Comparison of ENCODE assay signal across 20 cellular contexts in genomic region chr2:226716126-226716525, GRCh38.
A peak's percentile ranks its signal among the peaks of the same experiment; 100 is the strongest.
DNase-seq lines count a peak whose midpoint lies in the region; ATAC-seq lines count a peak whose summit lies in the region.
"Had no signal": no experiment of that assay in that cellular context is flagged by ENCODE, and none has a peak within 500 bp of the region (broad histone marks: within the 10 kb centered on the region; RNA-seq: fewer than 3 reads in every experiment).

No MANE protein-coding gene starts in this region.

- no peaks in the 10 kb centered on the region for H3K4me1 ChIP-seq in naive thymus-derived CD4-positive, alpha-beta T cell (ENCODE audit: control insufficient read depth in 2 of 2, insufficient read depth in 2 of 2, low read length in 2 of 2)
- H3K4me1 ChIP-seq: esophagus muscularis mucosa, sigmoid colon, tibial artery had no signal

- DNase-seq in naive thymus-derived CD4-positive, alpha-beta T cell, result no peak
- no peak for DNase-seq in ACHN
- DNase-seq in activated naive CD4-positive, alpha-beta T cell treated with anti-CD3 and anti-CD28 coated beads, Interleukin-2, amount 10 ng/mL, durations not matched to agents 7 days and 5 days, result no peak
- DNase-seq: activated naive CD4-positive, alpha-beta T cell treated with Interleukin-2 at 50 U/mL for 16 hours; islet precursor cell; KBM-7; mesendoderm; NCI-H1105; nucleus accumbens; RPMI8226; sigmoid colon; T-cell; tibial artery had no signal

- peak; percentile 60 for ATAC-seq in GM18870 (IDR thresholded peaks at IDR 0.05; ENCODE audit: unreplicated experiment)
- ATAC-seq in GM21423 (IDR thresholded peaks at IDR 0.05; ENCODE audit: unreplicated experiment), result peak; percentile 45
- ATAC-seq in HG02973 (IDR thresholded peaks at IDR 0.05; ENCODE audit: unreplicated experiment), result peak; percentile 58
- ATAC-seq in activated T-helper 17 cell treated with anti-CD3 and anti-CD28 coated beads, Interleukin-2, amount 50 U/mL, for 72 hours (replicated peaks), result peak; percentile 34
- no peak for ATAC-seq in naive thymus-derived CD4-positive, alpha-beta T cell
- no peak for ATAC-seq in HG03045 (IDR thresholded peaks at IDR 0.05; ENCODE audit: unreplicated experiment)
- ATAC-seq: T-cell had no signal

- H3K4me3 Mint-ChIP-seq in activated T-helper 17 cell treated with anti-CD3 and anti-CD28 coated beads, Interleukin-2, amount 50 U/mL, for 72 hours, result no peak overlapping the region
- no peak overlapping the region for H3K4me3 Mint-ChIP-seq in naive thymus-derived CD4-positive, alpha-beta T cell
- no peak overlapping the region for H3K4me3 Mint-ChIP-seq in activated naive CD4-positive, alpha-beta T cell treated with anti-CD3 and anti-CD28 coated beads, Interleukin-2, amount 10 ng/mL, durations not matched to agents 7 days and 5 days
- H3K4me3 Mint-ChIP-seq: dendritic cell treated with granulocyte-macrophage colony-stimulating factor and Interleukin-4, amounts not matched to agents 40 ng/mL and 50 ng/mL, for 4 days; T-cell had no signal

- H3K27ac ChIP-seq in naive thymus-derived CD4-positive, alpha-beta T cell (ENCODE audit: low read depth, low read length), result no peak overlapping the region
- H3K27ac ChIP-seq: esophagus muscularis mucosa, sigmoid colon, tibial artery had no signal

- H3K36me3 Mint-ChIP-seq in activated T-helper 17 cell treated with anti-CD3 and anti-CD28 coated beads, Interleukin-2, amount 50 U/mL, for 72 hours (ENCODE audit: low read depth), result no peaks in the 10 kb centered on the region
- H3K36me3 Mint-ChIP-seq in naive thymus-derived CD4-positive, alpha-beta T cell, result no peaks in the 10 kb centered on the region
- H3K36me3 Mint-ChIP-seq in activated naive CD4-positive, alpha-beta T cell treated with anti-CD3 and anti-CD28 coated beads, Interleukin-2, amount 10 ng/mL, durations not matched to agents 7 days and 5 days, result no peaks in the 10 kb centered on the region
- H3K36me3 Mint-ChIP-seq: T-cell had no signal

- peaks cover 0 to 3% of the 10 kb centered on the region in 2 donors for H3K27me3 ChIP-seq in naive thymus-derived CD4-positive, alpha-beta T cell (ENCODE audit: control insufficient read depth in 2 of 2, insufficient read depth in 2 of 2, low read length in 2 of 2)
- H3K27me3 ChIP-seq: esophagus muscularis mucosa, sigmoid colon, tibial artery had no signal

- no peaks in the 10 kb centered on the region for H3K9me3 ChIP-seq in naive thymus-derived CD4-positive, alpha-beta T cell (ENCODE audit: control insufficient read depth in 2 of 3, low read length in 3 of 3)
- H3K9me3 ChIP-seq: esophagus muscularis mucosa, sigmoid colon, tibial artery had no signal

- intact Hi-C loops in naive thymus-derived CD4-positive, alpha-beta T cell (cut with micrococcal nuclease), result loop anchor here in 1 of 2 donors (5.0 kb wide), 1 partner anchor 76 kb away; no protein-coding TSS in a partner anchor

- no peak overlapping the region for H3K27ac Mint-ChIP-seq in activated T-helper 17 cell treated with anti-CD3 and anti-CD28 coated beads, Interleukin-2, amount 50 U/mL, for 72 hours
- peak overlapping the region in 1 of 9 donors; percentile 11 for H3K27ac Mint-ChIP-seq in naive thymus-derived CD4-positive, alpha-beta T cell
- no peak overlapping the region for H3K27ac Mint-ChIP-seq in activated naive CD4-positive, alpha-beta T cell treated with anti-CD3 and anti-CD28 coated beads, Interleukin-2, amount 10 ng/mL, durations not matched to agents 7 days and 5 days
- H3K27ac Mint-ChIP-seq: dendritic cell treated with granulocyte-macrophage colony-stimulating factor and Interleukin-4, amounts not matched to agents 40 ng/mL and 50 ng/mL, for 4 days; T-cell had no signal

- CTCF ChIA-PET in naive thymus-derived CD4-positive, alpha-beta T cell (lab: Charles Lee), result no interaction called here
- CTCF ChIA-PET in activated naive CD4-positive, alpha-beta T cell treated with anti-CD3 and anti-CD28 coated beads, Interleukin-2, amount 10 ng/mL, durations not matched to agents 7 days and 5 days (lab: Charles Lee), result no interaction called here

- in situ Hi-C loops in ACHN (cut with HindIII; ENCODE audit: low pct_ligation_motif_present, low pct_unique_long_range_greater_than_20kb, low sequenced_read_pairs), result no loop called here

- H3K9me3 Mint-ChIP-seq in activated T-helper 17 cell treated with anti-CD3 and anti-CD28 coated beads, Interleukin-2, amount 50 U/mL, for 72 hours, result no peaks in the 10 kb centered on the region
- H3K9me3 Mint-ChIP-seq in naive thymus-derived CD4-positive, alpha-beta T cell, result peaks cover 0 to 3% (median 0%) of the 10 kb centered on the region in 11 donors
- no peaks in the 10 kb centered on the region for H3K9me3 Mint-ChIP-seq in activated naive CD4-positive, alpha-beta T cell treated with anti-CD3 and anti-CD28 coated beads, Interleukin-2, amount 10 ng/mL, durations not matched to agents 7 days and 5 days
- H3K9me3 Mint-ChIP-seq: dendritic cell treated with granulocyte-macrophage colony-stimulating factor and Interleukin-4, amounts not matched to agents 40 ng/mL and 50 ng/mL, for 4 days; T-cell had no signal

- H3K4me1 Mint-ChIP-seq in activated T-helper 17 cell treated with anti-CD3 and anti-CD28 coated beads, Interleukin-2, amount 50 U/mL, for 72 hours, result peaks cover 4% of the 10 kb centered on the region
- H3K4me1 Mint-ChIP-seq in naive thymus-derived CD4-positive, alpha-beta T cell, result peaks cover 0 to 18% (median 0%) of the 10 kb centered on the region in 7 donors
- peaks cover 3% of the 10 kb centered on the region for H3K4me1 Mint-ChIP-seq in activated naive CD4-positive, alpha-beta T cell treated with anti-CD3 and anti-CD28 coated beads, Interleukin-2, amount 10 ng/mL, durations not matched to agents 7 days and 5 days

- H3K36me3 ChIP-seq in naive thymus-derived CD4-positive, alpha-beta T cell (ENCODE audit: control insufficient read depth in 2 of 3, insufficient read depth in 3 of 3, low read length in 3 of 3), result no peaks in the 10 kb centered on the region
- H3K36me3 ChIP-seq: esophagus muscularis mucosa, sigmoid colon, tibial artery had no signal

- POLR2A ChIA-PET in naive thymus-derived CD4-positive, alpha-beta T cell (lab: Charles Lee), result no interaction called here

- peaks cover 17% of the 10 kb centered on the region for H3K27me3 Mint-ChIP-seq in activated T-helper 17 cell treated with anti-CD3 and anti-CD28 coated beads, Interleukin-2, amount 50 U/mL, for 72 hours
- H3K27me3 Mint-ChIP-seq in naive thymus-derived CD4-positive, alpha-beta T cell, result peaks cover 4 to 20% (median 12%) of the 10 kb centered on the region in 5 donors
- peaks cover 4% of the 10 kb centered on the region for H3K27me3 Mint-ChIP-seq in activated naive CD4-positive, alpha-beta T cell treated with anti-CD3 and anti-CD28 coated beads, Interleukin-2, amount 10 ng/mL, durations not matched to agents 7 days and 5 days

- no peak overlapping the region for H3K4me3 ChIP-seq in naive thymus-derived CD4-positive, alpha-beta T cell (ENCODE audit: low read length)
- H3K4me3 ChIP-seq: esophagus muscularis mucosa, sigmoid colon, tibial artery had no signal

Comparison
In these comparisons a context has a peak if more than half of its experiments do, and no peak if none do; other contexts are left out.
1. ATAC-seq: peak in GM18870 (single experiment), GM21423 (single experiment), HG02973 (single experiment) and activated T-helper 17 cell treated with anti-CD3 and anti-CD28 coated beads, Interleukin-2, amount 50 U/mL, for 72 hours (single experiment); none in naive thymus-derived CD4-positive, alpha-beta T cell (single experiment) and HG03045 (single experiment).